ENCODE assay signal across 18 cellular contexts in the genomic region with DNA sequence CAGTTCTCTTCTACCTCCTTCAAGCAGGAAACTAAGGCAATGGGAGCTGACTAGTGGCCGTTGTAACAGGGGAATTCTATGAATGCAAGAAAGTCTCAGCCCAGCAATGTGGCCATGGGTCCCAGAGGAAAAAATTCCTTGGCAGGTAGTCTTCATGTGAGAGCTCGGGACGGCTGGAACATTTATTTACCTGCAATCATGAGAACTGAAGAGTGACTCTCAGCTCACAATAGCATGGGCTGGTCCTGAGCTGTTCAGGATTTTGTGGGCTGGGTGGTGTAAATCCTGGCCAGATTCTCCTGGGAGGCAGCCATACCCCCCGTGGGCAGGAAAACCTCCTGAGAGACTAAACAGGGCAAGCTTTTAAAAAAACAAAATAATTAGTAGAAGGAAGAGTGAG.
"Had no signal": no experiment of that assay in that cellular context is flagged by ENCODE, and none has a peak within 500 bp of the region (broad histone marks: within the 10 kb centered on the region; RNA-seq: fewer than 3 reads in every experiment).

No MANE protein-coding gene starts in this region.

- H3K4me3 Mint-ChIP-seq: natural killer cell treated with Interleukin-12 subunit alpha and Interleukin-12 subunit beta and Interleukin-15 and Interleukin-18, amount 100 ng/mL, for 72 hours; stimulated activated memory B cell treated with anti-CD40 and anti-IgM and Interleukin-4, amounts not matched to agents 10 μg/mL and 1 μg/mL and 100 μg/mL, for 72 hours; stimulated activated naive CD8-positive, alpha-beta T cell treated with anti-CD3 and anti-CD28 coated beads, Interleukin-15, Interleukin-2, amounts not matched to agents 100 ng/mL and 50 ng/mL, for 24 hours had no signal

- H3K27ac Mint-ChIP-seq: natural killer cell treated with Interleukin-12 subunit alpha and Interleukin-12 subunit beta and Interleukin-15 and Interleukin-18, amount 100 ng/mL, for 72 hours; stimulated activated memory B cell treated with anti-CD40 and anti-IgM and Interleukin-4, amounts not matched to agents 10 μg/mL and 1 μg/mL and 100 μg/mL, for 72 hours; stimulated activated naive CD8-positive, alpha-beta T cell treated with anti-CD3 and anti-CD28 coated beads, Interleukin-15, Interleukin-2, amounts not matched to agents 100 ng/mL and 50 ng/mL, for 24 hours had no signal

- H3K4me1 Mint-ChIP-seq: stimulated activated memory B cell treated with anti-CD40 and anti-IgM and Interleukin-4, amounts not matched to agents 10 μg/mL and 1 μg/mL and 100 μg/mL, for 72 hours had no signal

- DNase-seq: colonic mucosa; dermis blood vessel endothelial cell; erythroblast; foreskin melanocyte; head of caudate nucleus; hippocampal formation; kidney glomerular epithelial cell; midbrain; posterior cingulate gyrus; spleen; stimulated activated CD4-positive, alpha-beta T cell treated with anti-CD3 and anti-CD28 coated beads, Interleukin-15, amount 100 ng/mL, for 24 hours; stimulated activated CD4-positive, alpha-beta T cell treated with anti-CD3 and anti-CD28 coated beads, Interleukin-1b, Interleukin-23, amount 100 ng/mL, for 48 hours; stimulated activated CD4-positive, alpha-beta T cell treated with anti-CD3 and anti-CD28 coated beads, Interleukin-4, amount 100 ng/mL, for 24 hours had no signal

- H3K36me3 Mint-ChIP-seq: natural killer cell treated with Interleukin-12 subunit alpha and Interleukin-12 subunit beta and Interleukin-15 and Interleukin-18, amount 100 ng/mL, for 72 hours; stimulated activated memory B cell treated with anti-CD40 and anti-IgM and Interleukin-4, amounts not matched to agents 10 μg/mL and 1 μg/mL and 100 μg/mL, for 72 hours had no signal

- H3K9me3 Mint-ChIP-seq: natural killer cell treated with Interleukin-12 subunit alpha and Interleukin-12 subunit beta and Interleukin-15 and Interleukin-18, amount 100 ng/mL, for 72 hours; stimulated activated naive CD8-positive, alpha-beta T cell treated with anti-CD3 and anti-CD28 coated beads, Interleukin-15, Interleukin-2, amounts not matched to agents 100 ng/mL and 50 ng/mL, for 24 hours had no signal

- H3K4me3 ChIP-seq: colonic mucosa, spleen, tibial nerve had no signal

- H3K27me3 Mint-ChIP-seq: stimulated activated memory B cell treated with anti-CD40 and anti-IgM and Interleukin-4, amounts not matched to agents 10 μg/mL and 1 μg/mL and 100 μg/mL, for 72 hours had no signal

- ATAC-seq: natural killer cell treated with Interleukin-12 subunit alpha and Interleukin-12 subunit beta and Interleukin-15 and Interleukin-18, amount 100 ng/mL, for 72 hours; sciatic nerve; stimulated activated memory B cell treated with anti-CD40 and anti-IgM and Interleukin-4, amounts not matched to agents 10 μg/mL and 1 μg/mL and 100 μg/mL, for 72 hours had no signal
